ENCODE assay signal across 8 cellular contexts in the genomic region with DNA sequence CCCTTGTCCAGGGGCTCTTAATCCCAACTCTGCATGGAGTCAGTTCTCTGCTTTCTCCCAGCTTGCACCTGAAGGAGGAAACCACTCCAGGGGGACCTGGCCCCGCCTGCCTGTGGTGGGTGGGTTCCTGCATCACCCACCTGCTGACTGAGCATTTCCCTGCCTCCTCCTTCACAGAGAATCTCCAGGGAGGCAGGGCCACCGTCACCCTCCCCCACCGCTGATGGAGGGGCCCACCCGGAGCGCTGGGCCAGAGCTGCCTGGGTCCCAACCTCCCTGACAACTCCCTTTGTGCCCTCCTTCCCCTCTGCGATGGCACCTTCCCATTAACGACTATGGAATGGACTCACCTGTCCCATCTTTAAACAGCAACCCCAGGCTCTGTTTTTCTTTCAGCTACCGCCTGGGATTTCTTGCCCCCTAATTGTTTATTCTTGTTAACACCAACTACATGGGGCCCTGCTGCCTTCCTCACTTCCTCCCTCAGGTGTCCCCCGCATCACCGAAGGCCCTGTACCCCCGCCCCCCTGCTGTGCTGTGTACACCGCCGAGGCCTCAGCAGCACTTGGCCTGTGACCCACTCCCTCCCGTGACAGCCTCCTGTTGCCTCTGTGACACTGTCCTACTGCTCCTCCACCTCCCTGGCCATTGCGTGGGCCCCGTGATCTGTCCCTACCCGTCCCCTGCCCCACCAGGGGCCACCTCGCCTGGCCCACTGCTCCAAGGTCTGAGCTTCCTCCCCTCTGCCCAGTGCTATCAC. TPM values are rescaled to one million over a fixed set of nuclear protein-coding genes. Genes with fewer than 3 reads are reported as not detected.
DNase-seq lines count a peak whose midpoint lies in the region; ATAC-seq and TF ChIP-seq lines count a peak whose summit lies in the region.

No MANE protein-coding gene starts in this region.

- POLR2A ChIA-PET in WTC11 (lab: Charles Lee): interaction anchor here (0.6 to 2.4 kb wide), 10 partner anchors 10 to 208 kb away, joined by 3 to 15 read pairs (median 4); partner anchors contain the start of genes AMDHD2, ECI1 and TBC1D24

- H3K27me3 Mint-ChIP-seq in T-helper 1 cell treated with Interleukin-12 subunit alpha and Interleukin-12 subunit beta and Interleukin-4 antibody, amounts not matched to agents 30 μg/mL and 1 μg/mL, for 36 hours (ENCODE audit: low read depth): no peaks in the 10 kb centered on the region
- H3K27me3 Mint-ChIP-seq in WTC11 (ENCODE audit: low read depth): no peaks in the 10 kb centered on the region

- peaks cover 5% of the 10 kb centered on the region for H3K4me1 Mint-ChIP-seq in T-helper 1 cell treated with Interleukin-12 subunit alpha and Interleukin-12 subunit beta and Interleukin-4 antibody, amounts not matched to agents 30 μg/mL and 1 μg/mL, for 36 hours (ENCODE audit: low read depth)
- peaks cover 10% of the 10 kb centered on the region for H3K4me1 Mint-ChIP-seq in WTC11

- peaks cover 14% of the 10 kb centered on the region for H3K36me3 Mint-ChIP-seq in T-helper 1 cell treated with Interleukin-12 subunit alpha and Interleukin-12 subunit beta and Interleukin-4 antibody, amounts not matched to agents 30 μg/mL and 1 μg/mL, for 36 hours (ENCODE audit: low read depth)
- peaks cover 29% of the 10 kb centered on the region for H3K36me3 Mint-ChIP-seq in WTC11

- H3K27me3 ChIP-seq in subcutaneous abdominal adipose tissue (ENCODE audit: control insufficient read depth in 5 of 5, insufficient read depth in 4 of 5, low read length in 5 of 5): no peaks in the 10 kb centered on the region

- H3K36me3 ChIP-seq in subcutaneous abdominal adipose tissue (ENCODE audit: control insufficient read depth in 5 of 5, insufficient read depth in 5 of 5, low read length in 5 of 5): peaks cover 0 to 20% (median 15%) of the 10 kb centered on the region in 5 donors

- H3K9me3 Mint-ChIP-seq in T-helper 1 cell treated with Interleukin-12 subunit alpha and Interleukin-12 subunit beta and Interleukin-4 antibody, amounts not matched to agents 30 μg/mL and 1 μg/mL, for 36 hours: no peaks in the 10 kb centered on the region
- H3K9me3 Mint-ChIP-seq in WTC11: no peaks in the 10 kb centered on the region

- H3K27ac Mint-ChIP-seq in T-helper 1 cell treated with Interleukin-12 subunit alpha and Interleukin-12 subunit beta and Interleukin-4 antibody, amounts not matched to agents 30 μg/mL and 1 μg/mL, for 36 hours: peak overlapping the region; percentile 90
- H3K27ac Mint-ChIP-seq in WTC11: peak overlapping the region; percentile 76

- no peak for TF ChIP-seq CTCF in WTC11 (IDR thresholded peaks at IDR 0.05)

- ATAC-seq in WTC11: no peak
- ATAC-seq in HG02642 (IDR thresholded peaks at IDR 0.05; ENCODE audit: poor library complexity, unreplicated experiment): no peak

- peak overlapping the region in 4 of 5 donors; percentile 68 to 89 (median 75) for H3K9ac ChIP-seq in subcutaneous abdominal adipose tissue (ENCODE audit: low read length in 5 of 5)

- DNase-seq in T-helper 1 cell: no peak
- DNase-seq in WTC11 (ENCODE audit: low spot score): no peak
- no peak for DNase-seq in NCI-H510A treated with DMSO at 0.1 percent for 48 hours (lab: John Stamatoyannopoulos, UW)
- DNase-seq in HUDEP-2 (lab: John Stamatoyannopoulos, UW; ENCODE audit: unreplicated experiment in 76 of 76): no peak

- peak overlapping the region; percentile 57 for H3K4me3 ChIP-seq in iPS-11a (ENCODE audit: low read depth, low read length)
- H3K4me3 ChIP-seq in subcutaneous abdominal adipose tissue (ENCODE audit: low read depth in 1 of 5, low read length in 5 of 5): peak overlapping the region; percentile 59 to 84 (median 78)

- no peak overlapping the region for H3K27ac ChIP-seq in subcutaneous abdominal adipose tissue (ENCODE audit: low read depth, low read length)

- CTCF ChIA-PET in WTC11 (lab: Charles Lee): interaction anchor here (0.6 to 3.8 kb wide), 15 partner anchors 10 to 468 kb away, joined by 3 to 42 read pairs (median 4); partner anchors contain the start of genes ABCA3, CCNF, CEMP1 and ECI1

- H3K4me1 ChIP-seq in subcutaneous abdominal adipose tissue (ENCODE audit: control insufficient read depth in 5 of 5, insufficient read depth in 5 of 5, low read length in 5 of 5): peaks cover 0 to 23% (median 15%) of the 10 kb centered on the region in 5 donors

- peaks cover 0 to 3% (median 0%) of the 10 kb centered on the region in 5 donors for H3K9me3 ChIP-seq in subcutaneous abdominal adipose tissue (ENCODE audit: control insufficient read depth in 5 of 5, low read length in 5 of 5)

- H3K4me3 Mint-ChIP-seq in T-helper 1 cell treated with Interleukin-12 subunit alpha and Interleukin-12 subunit beta and Interleukin-4 antibody, amounts not matched to agents 30 μg/mL and 1 μg/mL, for 36 hours: peak overlapping the region; percentile 92
- peak overlapping the region; percentile 90 for H3K4me3 Mint-ChIP-seq in WTC11

TF ChIP-seq in WTC11, 78 proteins besides CTCF, POLR2A, EP300 and RAD21:
- TF ChIP-seq, protein P1, sequence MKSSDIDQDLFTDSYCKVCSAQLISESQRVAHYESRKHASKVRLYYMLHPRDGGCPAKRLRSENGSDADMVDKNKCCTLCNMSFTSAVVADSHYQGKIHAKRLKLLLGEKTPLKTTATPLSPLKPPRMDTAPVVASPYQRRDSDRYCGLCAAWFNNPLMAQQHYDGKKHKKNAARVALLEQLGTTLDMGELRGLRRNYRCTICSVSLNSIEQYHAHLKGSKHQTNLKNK (CRISPR knock-in tag; IDR thresholded peaks at IDR 0.05): no peak
- peak; percentile 52; the same call in 1 of the 2 replicates for TF ChIP-seq ZNF423 (CRISPR knock-in tag; IDR thresholded peaks at IDR 0.05)

RNA-seq across cellular contexts. Expression of gene TEDC2, which starts 0.8 kb away (rescaled TPM):
- 51.7 to 61.6 TPM (median 51.9 TPM) in 3 replicates for total RNA-seq in WTC11 (2021)

RNA-seq across cellular contexts. Expression of gene NTN3, which starts 12.0 kb away (rescaled TPM):
- 0.82 to 0.92 TPM (median 0.89 TPM) in 3 replicates for total RNA-seq in WTC11 (2021)

RNA-seq across cellular contexts. Expression of gene TBC1D24, which starts 15.9 kb away (rescaled TPM):
- 17.3 to 21.0 TPM (median 17.8 TPM) in 3 replicates for total RNA-seq in WTC11 (2021)

RNA-seq across cellular contexts. Expression of gene CCNF, which starts 29.8 kb away (rescaled TPM):
- 53.5 to 65.7 TPM (median 54.7 TPM) in 3 replicates for total RNA-seq in WTC11 (2021)

RNA-seq across cellular contexts. Expression of gene ATP6V0C, which starts 54.7 kb away (rescaled TPM):
- total RNA-seq in WTC11 (2021): 193 to 212 TPM (median 193 TPM) in 3 replicates
